Comparison of ENCODE assay signal across 8 cellular contexts in the genomic region with DNA sequence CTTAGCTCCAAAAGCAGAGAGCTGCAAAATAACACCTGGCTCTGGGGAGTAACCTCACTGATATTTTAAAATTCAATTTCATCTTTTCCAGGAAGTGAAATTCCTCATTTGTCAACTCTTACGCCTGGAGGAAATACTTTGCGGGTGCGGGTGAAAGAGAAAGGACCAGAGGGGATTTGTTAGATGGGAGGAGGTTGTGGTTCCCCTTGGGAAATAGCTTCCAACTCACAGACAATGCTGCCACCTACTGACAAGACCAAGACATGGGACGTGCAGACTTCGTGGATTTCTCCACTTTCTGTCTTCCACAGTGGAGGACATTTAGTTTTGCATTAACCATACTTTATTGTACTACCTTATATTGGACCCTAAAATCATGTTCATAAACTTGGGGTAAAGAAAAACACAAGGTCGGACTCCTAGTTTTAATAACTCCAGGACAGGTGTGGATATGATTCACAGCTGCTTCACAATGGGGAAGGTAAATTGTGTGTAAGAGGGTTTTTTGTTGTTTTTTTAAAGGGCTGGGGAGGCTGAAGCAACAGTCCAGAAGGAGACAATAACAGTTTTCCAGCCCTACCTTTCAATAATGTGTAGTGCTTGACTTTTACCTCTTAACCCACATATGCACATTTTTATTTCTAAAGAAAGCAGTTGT. TPM values are rescaled to one million over a fixed set of nuclear protein-coding genes. Genes with fewer than 3 reads are reported as not detected.
DNase-seq lines count a peak whose midpoint lies in the region; ATAC-seq and TF ChIP-seq lines count a peak whose summit lies in the region.

No MANE protein-coding gene starts in this region.

- no peaks in the 10 kb centered on the region for H3K9me3 Mint-ChIP-seq in activated CD4-positive, alpha-beta T cell treated with anti-CD3 and anti-CD28 coated beads, Interleukin-2, amount 10 ng/mL, durations not matched to agents 7 days and 5 days
- no peaks in the 10 kb centered on the region for H3K9me3 Mint-ChIP-seq in memory B cell

- ATAC-seq in memory B cell (ENCODE audit: low read depth): peak; percentile 93
- no peak for ATAC-seq in HG03460 (IDR thresholded peaks at IDR 0.05; ENCODE audit: unreplicated experiment)

- peak; percentile 81 for TF ChIP-seq CTCF in GM12874 (IDR thresholded peaks at IDR 0.05; ENCODE audit: insufficient read depth, low read depth, low read length)

- POLR2A ChIA-PET in activated CD4-positive, alpha-beta T cell treated with anti-CD3 and anti-CD28 coated beads, Interleukin-2, amount 10 ng/mL, durations not matched to agents 7 days and 5 days (lab: Charles Lee): interaction anchor here (0.7 kb wide), 1 partner anchor 465 kb away, joined by 3 read pairs; no protein-coding TSS in a partner anchor

- H3K27ac Mint-ChIP-seq in activated CD4-positive, alpha-beta T cell treated with anti-CD3 and anti-CD28 coated beads, Interleukin-2, amount 10 ng/mL, durations not matched to agents 7 days and 5 days: no peak overlapping the region
- H3K27ac Mint-ChIP-seq in memory B cell: no peak overlapping the region

- H3K27me3 Mint-ChIP-seq in activated CD4-positive, alpha-beta T cell treated with anti-CD3 and anti-CD28 coated beads, Interleukin-2, amount 10 ng/mL, durations not matched to agents 7 days and 5 days: no peaks in the 10 kb centered on the region
- H3K27me3 Mint-ChIP-seq in memory B cell: no peaks in the 10 kb centered on the region

- peak; percentile 59 for DNase-seq in HK-2 (ENCODE audit: unreplicated experiment)
- peak; percentile 93 for DNase-seq in NCI-H69 (lab: John Stamatoyannopoulos, UW)
- peak; percentile 82 for DNase-seq in activated CD4-positive, alpha-beta T cell treated with anti-CD3 and anti-CD28 coated beads, Interleukin-2, amount 10 ng/mL, durations not matched to agents 7 days and 5 days
- peak; percentile 66 for DNase-seq in effector CD4-positive, alpha-beta T cell
- DNase-seq in memory B cell (ENCODE audit: low spot score in 2 of 2): peak; percentile 76 to 79
- peak; percentile 40 to 54 for DNase-seq in stimulated activated CD8-positive, alpha-beta memory T cell treated with anti-CD3 and anti-CD28 coated beads, Interleukin-7, amount 100 ng/mL, for 4 hours (ENCODE audit: low read depth in 2 of 2)

- no peak overlapping the region for H3K4me3 Mint-ChIP-seq in activated CD4-positive, alpha-beta T cell treated with anti-CD3 and anti-CD28 coated beads, Interleukin-2, amount 10 ng/mL, durations not matched to agents 7 days and 5 days
- H3K4me3 Mint-ChIP-seq in memory B cell: peak overlapping the region; percentile 30

- H3K36me3 Mint-ChIP-seq in activated CD4-positive, alpha-beta T cell treated with anti-CD3 and anti-CD28 coated beads, Interleukin-2, amount 10 ng/mL, durations not matched to agents 7 days and 5 days (ENCODE audit: low read depth): peaks cover 12% of the 10 kb centered on the region
- H3K36me3 Mint-ChIP-seq in memory B cell: peaks cover under 1% of the 10 kb centered on the region

- CTCF ChIA-PET in activated CD4-positive, alpha-beta T cell treated with anti-CD3 and anti-CD28 coated beads, Interleukin-2, amount 10 ng/mL, durations not matched to agents 7 days and 5 days (lab: Charles Lee): interaction anchor here (0.7 to 3.0 kb wide), 12 partner anchors 9 to 1144 kb away, joined by 3 to 34 read pairs (median 3); no protein-coding TSS in a partner anchor

- peaks cover 17% of the 10 kb centered on the region for H3K4me1 Mint-ChIP-seq in activated CD4-positive, alpha-beta T cell treated with anti-CD3 and anti-CD28 coated beads, Interleukin-2, amount 10 ng/mL, durations not matched to agents 7 days and 5 days
- H3K4me1 Mint-ChIP-seq in memory B cell: peaks cover 13% of the 10 kb centered on the region

RNA-seq across cellular contexts. Expression of a gene that starts 10.8 kb away (rescaled TPM):
- 10 to 100 TPM; 24.3 to 26.4 TPM for total RNA-seq in activated CD4-positive, alpha-beta T cell treated with anti-CD3 and anti-CD28 coated beads, Interleukin-2, amount 10 ng/mL, durations not matched to agents 7 days and 5 days

RNA-seq across cellular contexts. Expression of a gene that starts 45.5 kb away (rescaled TPM):
- under 1 TPM in 1 of 2 experiments, not detected in 1; 0.15 TPM for total RNA-seq in activated CD4-positive, alpha-beta T cell treated with anti-CD3 and anti-CD28 coated beads, Interleukin-2, amount 10 ng/mL, durations not matched to agents 7 days and 5 days
